1 cellular context compared by ENCODE assay signal in the genomic region with DNA sequence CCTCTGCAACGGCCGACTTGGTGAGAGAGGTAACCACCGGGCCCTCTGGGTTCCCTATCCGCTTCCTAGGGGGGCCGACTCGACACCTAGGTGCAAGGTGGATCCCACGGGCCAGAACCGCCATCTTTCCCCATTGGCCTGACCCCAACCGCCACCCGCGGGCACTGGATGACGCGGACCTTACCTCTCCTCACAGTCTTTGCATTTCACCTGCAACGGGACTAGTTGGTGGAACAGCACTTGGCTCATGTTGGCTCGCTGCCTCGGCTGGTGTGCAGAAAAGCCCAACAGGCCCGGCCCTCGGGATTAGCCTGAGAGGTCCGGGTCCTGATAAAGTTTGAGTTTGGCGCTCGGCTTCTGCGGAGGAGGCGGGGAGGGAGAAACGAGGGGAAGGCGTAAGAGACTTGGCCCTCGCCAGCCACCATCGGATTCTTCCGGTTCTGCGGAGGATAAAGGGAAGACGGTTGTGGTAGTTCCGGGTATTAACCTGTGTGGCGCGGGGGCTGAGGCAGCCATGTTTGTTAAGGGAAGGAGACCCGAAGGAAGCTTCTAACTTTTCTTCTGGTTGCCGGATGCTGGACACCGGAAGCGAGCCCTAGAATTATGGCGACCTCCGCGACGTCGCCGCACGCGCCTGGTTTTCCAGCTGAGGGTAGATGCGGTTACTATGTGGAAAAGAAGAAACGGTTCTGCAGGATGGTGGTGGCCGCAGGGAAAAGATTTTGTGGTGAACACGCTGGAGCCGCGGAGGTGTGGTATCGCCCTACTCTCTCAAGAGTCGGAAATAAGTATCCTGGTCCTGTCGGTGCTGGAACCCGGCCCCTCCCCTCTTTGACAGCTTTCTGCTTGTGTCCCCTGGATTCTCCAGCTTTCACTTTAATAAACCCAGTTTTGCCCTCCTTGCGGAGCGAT.
A peak's percentile ranks its signal among the peaks of the same experiment; 100 is the strongest.
TF ChIP-seq lines count a peak whose summit lies in the region.

A gene with protein sequence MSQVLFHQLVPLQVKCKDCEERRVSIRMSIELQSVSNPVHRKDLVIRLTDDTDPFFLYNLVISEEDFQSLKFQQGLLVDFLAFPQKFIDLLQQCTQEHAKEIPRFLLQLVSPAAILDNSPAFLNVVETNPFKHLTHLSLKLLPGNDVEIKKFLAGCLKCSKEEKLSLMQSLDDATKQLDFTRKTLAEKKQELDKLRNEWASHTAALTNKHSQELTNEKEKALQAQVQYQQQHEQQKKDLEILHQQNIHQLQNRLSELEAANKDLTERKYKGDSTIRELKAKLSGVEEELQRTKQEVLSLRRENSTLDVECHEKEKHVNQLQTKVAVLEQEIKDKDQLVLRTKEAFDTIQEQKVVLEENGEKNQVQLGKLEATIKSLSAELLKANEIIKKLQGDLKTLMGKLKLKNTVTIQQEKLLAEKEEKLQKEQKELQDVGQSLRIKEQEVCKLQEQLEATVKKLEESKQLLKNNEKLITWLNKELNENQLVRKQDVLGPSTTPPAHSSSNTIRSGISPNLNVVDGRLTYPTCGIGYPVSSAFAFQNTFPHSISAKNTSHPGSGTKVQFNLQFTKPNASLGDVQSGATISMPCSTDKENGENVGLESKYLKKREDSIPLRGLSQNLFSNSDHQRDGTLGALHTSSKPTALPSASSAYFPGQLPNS (minus strand): TSS at position 365 of the 912 bp plus-strand sequence. CDS start 116 bp downstream, at position 249.
A gene with protein sequence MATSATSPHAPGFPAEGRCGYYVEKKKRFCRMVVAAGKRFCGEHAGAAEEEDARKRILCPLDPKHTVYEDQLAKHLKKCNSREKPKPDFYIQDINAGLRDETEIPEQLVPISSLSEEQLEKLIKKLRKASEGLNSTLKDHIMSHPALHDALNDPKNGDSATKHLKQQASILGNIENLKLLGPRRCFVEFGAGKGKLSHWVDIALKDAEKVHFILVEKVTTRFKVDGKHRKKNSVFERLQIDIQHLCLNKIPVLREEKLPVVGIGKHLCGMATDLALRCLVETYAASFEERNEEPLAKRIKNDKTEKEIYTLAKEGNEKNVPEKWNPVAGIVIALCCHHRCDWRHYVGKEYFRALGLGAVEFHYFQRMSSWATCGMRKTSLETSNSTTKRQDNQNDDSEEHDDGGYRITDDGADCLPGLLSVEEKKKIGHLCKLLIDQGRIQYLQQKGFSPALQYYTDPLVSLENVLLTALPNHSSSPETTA (plus strand): TSS at position 598 of the 912 bp plus-strand sequence. CDS start 6 bp downstream, at position 604.

TF ChIP-seq in HepG2, 621 proteins besides CTCF, POLR2A, EP300 and RAD21 (continued from another document and continues in another):
- TF ChIP-seq ZNF605 (CRISPR knock-in tag; IDR thresholded peaks at IDR 0.05): peak; percentile 83; the same call in 1 of the 2 replicates
- no peak for TF ChIP-seq HOXA7 (CRISPR knock-in tag; IDR thresholded peaks at IDR 0.05)
- no peak for TF ChIP-seq ZNF44 (CRISPR knock-in tag; IDR thresholded peaks at IDR 0.05)
- TF ChIP-seq ZNF770 (CRISPR knock-in tag; IDR thresholded peaks at IDR 0.05): peak; percentile 47; the same call in 1 of the 2 replicates
- TF ChIP-seq ZNF563 (CRISPR knock-in tag; IDR thresholded peaks at IDR 0.05): peak; percentile 65; the same call in 1 of the 2 replicates
- TF ChIP-seq, protein P1, sequence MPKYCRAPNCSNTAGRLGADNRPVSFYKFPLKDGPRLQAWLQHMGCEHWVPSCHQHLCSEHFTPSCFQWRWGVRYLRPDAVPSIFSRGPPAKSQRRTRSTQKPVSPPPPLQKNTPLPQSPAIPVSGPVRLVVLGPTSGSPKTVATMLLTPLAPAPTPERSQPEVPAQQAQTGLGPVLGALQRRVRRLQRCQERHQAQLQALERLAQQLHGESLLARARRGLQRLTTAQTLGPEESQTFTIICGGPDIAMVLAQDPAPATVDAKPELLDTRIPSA (CRISPR knock-in tag; IDR thresholded peaks at IDR 0.05; ENCODE audit: borderline replicate concordance): 0 out of 2 replicates have a peak, but pooled peaks have one; percentile 17
- TF ChIP-seq ZBTB34 (CRISPR knock-in tag; IDR thresholded peaks at IDR 0.05): peak; percentile 76; the same call in 1 of the 2 replicates
- TF ChIP-seq MXD4 (CRISPR knock-in tag; IDR thresholded peaks at IDR 0.05): peak; percentile 91
- 0 out of 2 replicates have a peak, but pooled peaks have one; percentile 63 for TF ChIP-seq ZNF83 (CRISPR knock-in tag; IDR thresholded peaks at IDR 0.05; ENCODE audit: borderline replicate concordance)
- TF ChIP-seq DNMT1 (CRISPR knock-in tag; IDR thresholded peaks at IDR 0.05): no peak
- peak; percentile 88; the same call in 1 of the 2 replicates for TF ChIP-seq YEATS2 (CRISPR knock-in tag; IDR thresholded peaks at IDR 0.05; ENCODE audit: borderline replicate concordance)
- TF ChIP-seq U2AF2 (IDR thresholded peaks at IDR 0.05; ENCODE audit: low read depth, low read length): 0 out of 2 replicates have a peak, but pooled peaks have one; percentile 25
- TF ChIP-seq SOX13 (IDR thresholded peaks at IDR 0.05): no peak
- no peak; a peak in 1 of 4 replicates for TF ChIP-seq SOX13 (CRISPR knock-in tag; conservative IDR thresholded peaks at IDR 0.05 in 1 of 2, IDR thresholded peaks at IDR 0.05 in 1 of 2)
- no peak for TF ChIP-seq JUN (CRISPR knock-in tag; IDR thresholded peaks at IDR 0.05)
- peak; percentile 91 for TF ChIP-seq PHF20 (CRISPR knock-in tag; IDR thresholded peaks at IDR 0.05)
- peak; percentile 98 for TF ChIP-seq HOXA3 (CRISPR knock-in tag; IDR thresholded peaks at IDR 0.05)
- TF ChIP-seq ZBTB38 (CRISPR knock-in tag; IDR thresholded peaks at IDR 0.05): no peak; the same call in 1 of the 2 replicates
- TF ChIP-seq ATF7 (IDR thresholded peaks at IDR 0.05): no peak
- peak; percentile 54; the same call in 1 of the 2 replicates for TF ChIP-seq ATF7 (CRISPR knock-in tag; IDR thresholded peaks at IDR 0.05)
- TF ChIP-seq, protein P2, sequence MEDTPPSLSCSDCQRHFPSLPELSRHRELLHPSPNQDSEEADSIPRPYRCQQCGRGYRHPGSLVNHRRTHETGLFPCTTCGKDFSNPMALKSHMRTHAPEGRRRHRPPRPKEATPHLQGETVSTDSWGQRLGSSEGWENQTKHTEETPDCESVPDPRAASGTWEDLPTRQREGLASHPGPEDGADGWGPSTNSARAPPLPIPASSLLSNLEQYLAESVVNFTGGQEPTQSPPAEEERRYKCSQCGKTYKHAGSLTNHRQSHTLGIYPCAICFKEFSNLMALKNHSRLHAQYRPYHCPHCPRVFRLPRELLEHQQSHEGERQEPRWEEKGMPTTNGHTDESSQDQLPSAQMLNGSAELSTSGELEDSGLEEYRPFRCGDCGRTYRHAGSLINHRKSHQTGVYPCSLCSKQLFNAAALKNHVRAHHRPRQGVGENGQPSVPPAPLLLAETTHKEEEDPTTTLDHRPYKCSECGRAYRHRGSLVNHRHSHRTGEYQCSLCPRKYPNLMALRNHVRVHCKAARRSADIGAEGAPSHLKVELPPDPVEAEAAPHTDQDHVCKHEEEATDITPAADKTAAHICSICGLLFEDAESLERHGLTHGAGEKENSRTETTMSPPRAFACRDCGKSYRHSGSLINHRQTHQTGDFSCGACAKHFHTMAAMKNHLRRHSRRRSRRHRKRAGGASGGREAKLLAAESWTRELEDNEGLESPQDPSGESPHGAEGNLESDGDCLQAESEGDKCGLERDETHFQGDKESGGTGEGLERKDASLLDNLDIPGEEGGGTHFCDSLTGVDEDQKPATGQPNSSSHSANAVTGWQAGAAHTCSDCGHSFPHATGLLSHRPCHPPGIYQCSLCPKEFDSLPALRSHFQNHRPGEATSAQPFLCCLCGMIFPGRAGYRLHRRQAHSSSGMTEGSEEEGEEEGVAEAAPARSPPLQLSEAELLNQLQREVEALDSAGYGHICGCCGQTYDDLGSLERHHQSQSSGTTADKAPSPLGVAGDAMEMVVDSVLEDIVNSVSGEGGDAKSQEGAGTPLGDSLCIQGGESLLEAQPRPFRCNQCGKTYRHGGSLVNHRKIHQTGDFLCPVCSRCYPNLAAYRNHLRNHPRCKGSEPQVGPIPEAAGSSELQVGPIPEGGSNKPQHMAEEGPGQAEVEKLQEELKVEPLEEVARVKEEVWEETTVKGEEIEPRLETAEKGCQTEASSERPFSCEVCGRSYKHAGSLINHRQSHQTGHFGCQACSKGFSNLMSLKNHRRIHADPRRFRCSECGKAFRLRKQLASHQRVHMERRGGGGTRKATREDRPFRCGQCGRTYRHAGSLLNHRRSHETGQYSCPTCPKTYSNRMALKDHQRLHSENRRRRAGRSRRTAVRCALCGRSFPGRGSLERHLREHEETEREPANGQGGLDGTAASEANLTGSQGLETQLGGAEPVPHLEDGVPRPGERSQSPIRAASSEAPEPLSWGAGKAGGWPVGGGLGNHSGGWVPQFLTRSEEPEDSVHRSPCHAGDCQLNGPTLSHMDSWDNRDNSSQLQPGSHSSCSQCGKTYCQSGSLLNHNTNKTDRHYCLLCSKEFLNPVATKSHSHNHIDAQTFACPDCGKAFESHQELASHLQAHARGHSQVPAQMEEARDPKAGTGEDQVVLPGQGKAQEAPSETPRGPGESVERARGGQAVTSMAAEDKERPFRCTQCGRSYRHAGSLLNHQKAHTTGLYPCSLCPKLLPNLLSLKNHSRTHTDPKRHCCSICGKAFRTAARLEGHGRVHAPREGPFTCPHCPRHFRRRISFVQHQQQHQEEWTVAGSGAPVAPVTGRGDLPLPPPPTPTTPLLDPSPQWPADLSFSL (CRISPR knock-in tag; IDR thresholded peaks at IDR 0.05): no peak
- TF ChIP-seq ZFY (CRISPR knock-in tag; IDR thresholded peaks at IDR 0.05): peak; percentile 85
- TF ChIP-seq, protein P3, sequence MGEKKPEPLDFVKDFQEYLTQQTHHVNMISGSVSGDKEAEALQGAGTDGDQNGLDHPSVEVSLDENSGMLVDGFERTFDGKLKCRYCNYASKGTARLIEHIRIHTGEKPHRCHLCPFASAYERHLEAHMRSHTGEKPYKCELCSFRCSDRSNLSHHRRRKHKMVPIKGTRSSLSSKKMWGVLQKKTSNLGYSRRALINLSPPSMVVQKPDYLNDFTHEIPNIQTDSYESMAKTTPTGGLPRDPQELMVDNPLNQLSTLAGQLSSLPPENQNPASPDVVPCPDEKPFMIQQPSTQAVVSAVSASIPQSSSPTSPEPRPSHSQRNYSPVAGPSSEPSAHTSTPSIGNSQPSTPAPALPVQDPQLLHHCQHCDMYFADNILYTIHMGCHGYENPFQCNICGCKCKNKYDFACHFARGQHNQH (CRISPR knock-in tag; IDR thresholded peaks at IDR 0.05): peak; percentile 94
- no peak for TF ChIP-seq SMARCC2 (IDR thresholded peaks at IDR 0.05)
- no peak for TF ChIP-seq PTBP1 (IDR thresholded peaks at IDR 0.05; ENCODE audit: low read depth, low read length, poor library complexity, severe bottlenecking)
- TF ChIP-seq ZSCAN25 (CRISPR knock-in tag; IDR thresholded peaks at IDR 0.05): no peak; the same call in 1 of the 2 replicates
- TF ChIP-seq POLR2AphosphoS5 (IDR thresholded peaks at IDR 0.05; ENCODE audit: low read depth, low read length): peak; percentile 73
- 0 out of 2 replicates have a peak, but pooled peaks have one; percentile 19 for TF ChIP-seq ZNF33B (CRISPR knock-in tag; IDR thresholded peaks at IDR 0.05)
- 0 out of 2 replicates have a peak, but pooled peaks have one; percentile 15 for TF ChIP-seq TBX3 (IDR thresholded peaks at IDR 0.05; ENCODE audit: borderline replicate concordance)
- TF ChIP-seq ZNF160 (CRISPR knock-in tag; IDR thresholded peaks at IDR 0.05): no peak; the same call in 1 of the 2 replicates
- TF ChIP-seq PAX8 (CRISPR knock-in tag; IDR thresholded peaks at IDR 0.05; ENCODE audit: borderline replicate concordance): no peak
- peak; percentile 97 for TF ChIP-seq TFDP1 (CRISPR knock-in tag; IDR thresholded peaks at IDR 0.05; ENCODE audit: borderline replicate concordance)
- TF ChIP-seq, protein P4, sequence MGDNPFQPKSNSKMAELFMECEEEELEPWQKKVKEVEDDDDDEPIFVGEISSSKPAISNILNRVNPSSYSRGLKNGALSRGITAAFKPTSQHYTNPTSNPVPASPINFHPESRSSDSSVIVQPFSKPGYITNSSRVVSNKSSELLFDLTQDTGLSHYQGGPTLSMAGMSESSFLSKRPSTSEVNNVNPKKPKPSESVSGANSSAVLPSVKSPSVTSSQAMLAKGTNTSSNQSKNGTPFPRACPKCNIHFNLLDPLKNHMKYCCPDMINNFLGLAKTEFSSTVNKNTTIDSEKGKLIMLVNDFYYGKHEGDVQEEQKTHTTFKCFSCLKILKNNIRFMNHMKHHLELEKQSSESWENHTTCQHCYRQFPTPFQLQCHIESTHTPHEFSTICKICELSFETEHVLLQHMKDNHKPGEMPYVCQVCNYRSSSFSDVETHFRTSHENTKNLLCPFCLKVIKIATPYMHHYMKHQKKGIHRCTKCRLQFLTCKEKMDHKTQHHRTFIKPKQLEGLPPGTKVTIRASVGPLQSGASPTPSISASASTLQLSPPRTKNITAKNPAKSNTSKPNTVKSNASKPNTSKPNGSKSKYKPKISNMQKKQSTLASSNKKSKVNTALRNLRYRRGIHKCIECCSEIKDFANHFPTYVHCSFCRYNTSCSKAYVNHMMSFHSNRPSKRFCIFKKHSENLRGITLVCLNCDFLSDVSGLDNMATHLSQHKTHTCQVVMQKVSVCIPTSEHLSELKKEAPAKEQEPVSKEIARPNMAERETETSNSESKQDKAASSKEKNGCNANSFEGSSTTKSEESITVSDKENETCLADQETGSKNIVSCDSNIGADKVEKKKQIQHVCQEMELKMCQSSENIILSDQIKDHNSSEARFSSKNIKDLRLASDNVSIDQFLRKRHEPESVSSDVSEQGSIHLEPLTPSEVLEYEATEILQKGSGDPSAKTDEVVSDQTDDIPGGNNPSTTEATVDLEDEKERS (CRISPR knock-in tag; IDR thresholded peaks at IDR 0.05): peak; percentile 75
